8 cellular contexts compared by ENCODE assay signal in the genomic region with DNA sequence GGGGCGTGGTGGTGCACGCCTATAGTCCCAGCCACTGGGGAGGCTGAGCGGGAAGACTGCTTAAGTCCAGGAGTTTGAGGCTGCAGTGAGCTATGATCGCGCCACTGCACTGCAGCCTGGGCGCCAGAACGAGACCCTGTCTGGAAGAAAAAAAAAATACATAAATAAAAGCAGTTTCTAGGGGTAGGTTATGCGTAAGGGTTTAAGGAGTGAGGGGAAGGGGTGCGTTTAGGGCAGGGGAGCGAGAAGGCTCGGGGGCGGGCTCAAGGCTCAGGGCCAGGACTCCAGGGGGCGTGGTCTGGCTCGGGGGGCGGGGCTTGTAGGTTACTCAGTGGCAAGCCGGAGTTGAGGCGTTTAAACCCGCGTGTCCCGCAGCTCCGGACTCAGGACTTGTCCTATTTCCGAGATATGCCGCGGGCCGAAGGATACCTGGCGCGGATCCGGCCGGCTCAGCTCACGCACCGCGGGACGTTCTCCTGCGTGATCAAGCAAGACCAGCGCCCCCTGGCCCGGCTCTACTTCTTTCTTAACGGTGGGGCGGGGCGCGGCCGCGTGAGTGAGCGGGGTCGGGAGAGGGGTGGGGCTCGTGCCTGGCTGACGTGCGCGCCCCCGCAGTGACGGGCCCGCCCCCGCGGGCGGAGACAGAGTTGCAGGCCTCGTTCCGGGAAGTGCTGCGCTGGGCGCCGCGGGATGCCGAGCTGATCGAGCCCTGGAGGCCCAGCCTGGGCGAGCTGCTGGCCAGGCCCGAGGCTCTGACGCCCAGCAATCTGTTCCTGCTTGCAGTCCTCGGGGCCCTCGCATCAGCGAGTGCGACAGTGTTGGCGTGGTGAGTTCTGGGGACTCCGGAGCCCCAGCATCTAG. TPM values are rescaled to one million over a fixed set of nuclear protein-coding genes. Genes with fewer than 3 reads are reported as not detected.
DNase-seq lines count a peak whose midpoint lies in the region; ATAC-seq and TF ChIP-seq lines count a peak whose summit lies in the region.

No MANE protein-coding gene starts in this region.

- DNase-seq in Caki2 (ENCODE audit: low read depth) (peak; percentile 95), SHP77 (lab: John Stamatoyannopoulos, UW) (peak; percentile 83 to 90), activated gamma-delta T cell treated with Interleukin-2 at 50 U/mL for 16 hours (peak; percentile 97), foreskin fibroblast (peak; percentile 92 to 98)

- peak; percentile 43 for TF ChIP-seq CTCF in foreskin fibroblast (IDR thresholded peaks at IDR 0.05; ENCODE audit: low read depth, low read length)

- H3K27me3 ChIP-seq in HUES64 (ENCODE audit: insufficient read depth, low read length) (no peaks in the 10 kb centered on the region), neuron (ENCODE audit: insufficient read depth, low read length) (no peaks in the 10 kb centered on the region), stomach smooth muscle (ENCODE audit: control insufficient read depth in 1 of 2, insufficient read depth in 2 of 2, low read length in 2 of 2) (no peaks in the 10 kb centered on the region)

- in situ Hi-C loops in Caki2 (cut with HindIII; ENCODE audit: low pct_unique_long_range_greater_than_20kb, low sequenced_read_pairs): no loop called here

- H3K9ac ChIP-seq in HUES64 (ENCODE audit: low read depth, low read length): peak overlapping the region; percentile 77
- H3K9ac ChIP-seq in stomach smooth muscle (ENCODE audit: low read length in 2 of 2): peak overlapping the region; percentile 95 to 96

- peaks cover 32% of the 10 kb centered on the region for H3K36me3 ChIP-seq in HUES64 (ENCODE audit: insufficient read depth, low read length)
- H3K36me3 ChIP-seq in neuron (ENCODE audit: insufficient read depth, low read length): peaks cover 26% of the 10 kb centered on the region
- H3K36me3 ChIP-seq in stomach smooth muscle (ENCODE audit: control insufficient read depth in 2 of 2, insufficient read depth in 2 of 2, low read length in 2 of 2): peaks cover 8 to 9% of the 10 kb centered on the region in 2 donors

- H2AFZ ChIP-seq in neuron (ENCODE audit: low read depth, low read length): no peak overlapping the region

- peak overlapping the region; percentile 79 for H3K4me3 ChIP-seq in HUES64 (ENCODE audit: low read length)
- peak overlapping the region; percentile 58 to 77 for H3K4me3 ChIP-seq in foreskin fibroblast (ENCODE audit: low read depth in 1 of 2, low read length in 2 of 2)
- H3K4me3 ChIP-seq in neuron (ENCODE audit: low read length): peak overlapping the region; percentile 64
- H3K4me3 ChIP-seq in stomach smooth muscle (ENCODE audit: low read length in 2 of 2): peak overlapping the region; percentile 84 to 89

- no peaks in the 10 kb centered on the region for H3K9me3 ChIP-seq in HUES64 (ENCODE audit: insufficient read depth, low read depth, low read length)
- peaks cover 10% of the 10 kb centered on the region for H3K9me3 ChIP-seq in neuron (ENCODE audit: low read length)
- no peaks in the 10 kb centered on the region for H3K9me3 ChIP-seq in stomach smooth muscle (ENCODE audit: control insufficient read depth in 2 of 2, low read length in 2 of 2)

- peak overlapping the region; percentile 78 for H3K27ac ChIP-seq in HUES64 (ENCODE audit: low read depth, low read length)
- peak overlapping the region; percentile 93 for H3K27ac ChIP-seq in stomach smooth muscle (ENCODE audit: low read length)

- 2% methylated on average over 71 of the region's 71 CpGs for WGBS in HUES64

- peaks cover 6% of the 10 kb centered on the region; the same call in 1 of the 2 replicates for H3K4me1 ChIP-seq in HUES64 (ENCODE audit: insufficient read depth, low read length)
- no peaks in the 10 kb centered on the region for H3K4me1 ChIP-seq in neuron (ENCODE audit: insufficient read depth, low read length)
- H3K4me1 ChIP-seq in stomach smooth muscle (ENCODE audit: control insufficient read depth, insufficient read depth, low read length): peaks cover 16% of the 10 kb centered on the region

- ATAC-seq in GM21381 (IDR thresholded peaks at IDR 0.05; ENCODE audit: unreplicated experiment): peak; percentile 85

RNA-seq across cellular contexts. Expression of a gene that starts 10.8 kb away (rescaled TPM):
- 2.1 and 4.9 TPM in 2 replicates for total RNA-seq in Caki2 (2014; rRNA removed; shearing (Covaris generic); ENCODE audit: low replicate concordance)
- 5.1 TPM for polyA plus RNA-seq in HUES64 (2013, experiment 1 of 2)
- polyA plus RNA-seq in HUES64 (2013, experiment 2 of 2): 4.2 TPM

RNA-seq across cellular contexts. Expression of a gene that starts 19.9 kb away (rescaled TPM):
- not detected in 2 replicates for total RNA-seq in Caki2 (2014; rRNA removed; shearing (Covaris generic); ENCODE audit: low replicate concordance)
- polyA plus RNA-seq in HUES64 (2013, experiment 1 of 2): not detected
- not detected for polyA plus RNA-seq in HUES64 (2013, experiment 2 of 2)

RNA-seq across cellular contexts. Expression of a gene that starts 47.8 kb away (rescaled TPM):
- total RNA-seq in Caki2 (2014; rRNA removed; shearing (Covaris generic); ENCODE audit: low replicate concordance): not detected in 2 replicates
- not detected for polyA plus RNA-seq in HUES64 (2013, experiment 1 of 2)
- not detected for polyA plus RNA-seq in HUES64 (2013, experiment 2 of 2)

RNA-seq across cellular contexts. Expression of a gene that starts 57.1 kb away (rescaled TPM):
- total RNA-seq in Caki2 (2014; rRNA removed; shearing (Covaris generic); ENCODE audit: low replicate concordance): 1.1 TPM in 1 of 2 replicates, not detected in the other
- not detected for polyA plus RNA-seq in HUES64 (2013, experiment 1 of 2)
- polyA plus RNA-seq in HUES64 (2013, experiment 2 of 2): not detected

RNA-seq across cellular contexts. Expression of a gene that starts 57.3 kb away (rescaled TPM):
- total RNA-seq in Caki2 (2014; rRNA removed; shearing (Covaris generic); ENCODE audit: low replicate concordance): not detected in 2 replicates
- not detected for polyA plus RNA-seq in HUES64 (2013, experiment 1 of 2)
- polyA plus RNA-seq in HUES64 (2013, experiment 2 of 2): not detected

Comparison
In these comparisons a context has a peak if more than half of its experiments do, and no peak if none do; other contexts are left out.
1. Peak in every context shown above with its lines: DNase-seq, ATAC-seq, H3K4me3 ChIP-seq and H3K27ac ChIP-seq.